1 cellular context compared by ENCODE assay signal in the genomic region with DNA sequence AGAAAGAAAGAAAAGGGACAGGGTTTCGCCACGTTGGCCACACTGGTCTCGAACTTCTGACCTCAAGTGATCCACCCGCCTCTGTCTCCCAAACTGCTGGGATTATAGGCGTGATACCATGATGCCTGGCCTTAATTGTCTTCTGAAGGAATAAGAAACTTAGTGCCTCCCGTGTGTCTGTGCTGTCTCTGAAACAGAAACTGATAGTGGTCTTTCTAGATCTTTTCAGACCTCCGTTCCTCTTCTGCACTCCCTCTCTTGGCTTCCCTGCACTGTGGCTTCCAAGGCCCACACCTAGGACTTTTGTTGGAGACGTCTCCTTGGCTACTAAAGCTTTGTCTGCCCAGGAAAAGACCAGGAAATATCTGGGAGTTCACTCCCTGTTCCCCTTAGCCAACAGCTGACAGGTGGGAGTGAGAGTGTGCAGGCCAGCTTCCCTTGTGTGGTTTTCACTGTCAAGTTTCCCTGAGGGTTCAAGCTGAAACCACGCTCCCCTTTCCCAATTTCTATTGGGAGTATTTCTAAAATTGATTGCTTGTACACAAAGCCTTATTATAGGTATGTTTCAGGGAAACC.
TF ChIP-seq lines count a peak whose summit lies in the region.

No MANE protein-coding gene starts in this region.

TF ChIP-seq in H1, 55 proteins besides CTCF, POLR2A, EP300 and RAD21 (continued from another document):
- TF ChIP-seq SRF (IDR thresholded peaks at IDR 0.05; ENCODE audit: low read depth, low read length) (no peak), BRCA1 (IDR thresholded peaks at IDR 0.05; ENCODE audit: low read depth, low read length) (no peak), TEAD4 (IDR thresholded peaks at IDR 0.05; ENCODE audit: low read depth, low read length) (no peak)
